Comparison of ENCODE assay signal across 15 cellular contexts in the genomic region with DNA sequence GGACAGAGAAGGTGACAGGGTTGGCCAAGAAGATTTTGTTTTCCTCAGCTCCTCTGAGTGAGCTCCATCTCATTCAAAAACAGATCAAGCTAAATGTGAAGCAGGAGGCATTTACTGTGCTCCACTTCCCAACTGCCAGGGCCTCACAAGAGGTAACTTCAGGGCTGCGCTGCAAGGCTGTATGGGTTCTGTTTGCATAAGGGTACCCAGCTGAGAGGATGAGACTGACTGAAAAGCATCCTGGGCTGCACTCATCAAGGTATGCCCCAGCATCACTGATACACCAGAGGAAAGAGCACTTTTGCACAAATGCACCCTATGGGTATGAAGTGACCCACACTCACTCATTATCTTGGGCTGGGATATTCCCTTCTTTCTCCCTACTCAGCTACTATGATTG.
DNase-seq lines count a peak whose midpoint lies in the region; ATAC-seq and TF ChIP-seq lines count a peak whose summit lies in the region.
"Had no signal": no experiment of that assay in that cellular context is flagged by ENCODE, and none has a peak within 500 bp of the region (broad histone marks: within the 10 kb centered on the region; RNA-seq: fewer than 3 reads in every experiment).

No MANE protein-coding gene starts in this region.

- no peaks in the 10 kb centered on the region for H4K20me1 ChIP-seq in GM23338 (replicated peaks; ENCODE audit: insufficient read depth)

- H3K27ac Mint-ChIP-seq in GM23338 (peak overlapping the region; percentile 40), WTC11 (peak overlapping the region; percentile 71; the same call in 1 of the 2 replicates)
- H3K27ac Mint-ChIP-seq: CD4-positive, alpha-beta memory T cell had no signal

- no peak overlapping the region for H3K4me2 ChIP-seq in GM23338
- H3K4me2 ChIP-seq: A549 had no signal

- peak; percentile 100 for ATAC-seq in GM23338
- ATAC-seq in WTC11, result peak; percentile 99
- ATAC-seq: A549, GM12878, HCT116 had no signal

- no peaks in the 10 kb centered on the region for H3K9me2 ChIP-seq in GM23338 (ENCODE audit: insufficient read depth)

- H3K27ac ChIP-seq in GM23338 (ENCODE audit: low read depth), result no peak overlapping the region; the same call in 1 of the 2 replicates
- H3K27ac ChIP-seq: A549, C4-2B had no signal

- H3K4me3 Mint-ChIP-seq in GM23338 (no peak overlapping the region), WTC11 (no peak overlapping the region)
- H3K4me3 Mint-ChIP-seq: CD4-positive, alpha-beta memory T cell had no signal

- no peaks in the 10 kb centered on the region for H3K79me2 ChIP-seq in GM23338 (replicated peaks; ENCODE audit: insufficient read depth)

- H3K36me3 ChIP-seq in GM23338 (ENCODE audit: insufficient read depth), result no peaks in the 10 kb centered on the region
- H3K36me3 ChIP-seq in H7 (replicated peaks; ENCODE audit: control insufficient read depth, insufficient read depth, low read length), result no peaks in the 10 kb centered on the region
- H3K36me3 ChIP-seq: BE2C had no signal

- no peaks in the 10 kb centered on the region for H3K27me3 ChIP-seq in GM23338 (ENCODE audit: insufficient read depth)
- H3K27me3 ChIP-seq in H7 (ENCODE audit: control insufficient read depth, insufficient read depth, low read length), result no peaks in the 10 kb centered on the region
- H3K27me3 ChIP-seq: BE2C had no signal

- H3K4me1 ChIP-seq in GM23338 (ENCODE audit: insufficient read depth), result peaks cover 21% of the 10 kb centered on the region
- H3K4me1 ChIP-seq: A549, BE2C had no signal

- peak; percentile 61 for DNase-seq in GM23338 (ENCODE audit: low spot score)
- DNase-seq in H7, result peak; percentile 7
- DNase-seq in WTC11 (ENCODE audit: low spot score), result peak; percentile 26
- peak; percentile 9 for DNase-seq in iPS-NIHi11 (ENCODE audit: low spot score)
- no peak for DNase-seq in nucleus accumbens (lab: John Stamatoyannopoulos, UW)
- DNase-seq in RKO (ENCODE audit: low spot score), result no peak
- DNase-seq in midbrain (lab: John Stamatoyannopoulos, UW), result no peak
- DNase-seq: BE2C; CD4-positive, alpha-beta memory T cell; DMS79; GOT3 had no signal

- no peak overlapping the region for H2AFZ ChIP-seq in GM23338

- H3F3A ChIP-seq in GM23338 (replicated peaks; ENCODE audit: low read depth), result no peaks in the 10 kb centered on the region

- CTCF ChIA-PET in WTC11 (lab: Charles Lee), result no interaction called here

- POLR2A ChIA-PET in WTC11 (lab: Charles Lee), result no interaction called here

- H3K27me3 Mint-ChIP-seq in GM23338 (ENCODE audit: insufficient read depth, low read depth, poor library complexity) (peaks cover 2% of the 10 kb centered on the region), WTC11 (ENCODE audit: low read depth) (no peaks in the 10 kb centered on the region)
- H3K27me3 Mint-ChIP-seq: CD4-positive, alpha-beta memory T cell had no signal

- no peaks in the 10 kb centered on the region for H3K9me3 Mint-ChIP-seq in GM23338
- no peaks in the 10 kb centered on the region for H3K9me3 Mint-ChIP-seq in WTC11
- H3K9me3 Mint-ChIP-seq: CD4-positive, alpha-beta memory T cell had no signal

- H3K36me3 Mint-ChIP-seq in GM23338 (ENCODE audit: low read depth), result no peaks in the 10 kb centered on the region
- H3K36me3 Mint-ChIP-seq in WTC11, result no peaks in the 10 kb centered on the region
- H3K36me3 Mint-ChIP-seq: CD4-positive, alpha-beta memory T cell had no signal

- H3K4me3 ChIP-seq in GM23338 (no peak overlapping the region), H7 (ENCODE audit: insufficient read depth, low read depth, low read length) (no peak overlapping the region)
- H3K4me3 ChIP-seq: A549, GM12878 had no signal

- H3K4me1 Mint-ChIP-seq in GM23338, result peaks cover 30% of the 10 kb centered on the region
- peaks cover 28% of the 10 kb centered on the region for H3K4me1 Mint-ChIP-seq in WTC11
- H3K4me1 Mint-ChIP-seq: CD4-positive, alpha-beta memory T cell had no signal

- TF ChIP-seq CTCF in GM23338 (conservative IDR thresholded peaks at IDR 0.05; ENCODE audit: low read depth in 2 of 2) (no peak), WTC11 (IDR thresholded peaks at IDR 0.05) (no peak)

TF ChIP-seq in GM23338, 12 proteins besides CTCF, POLR2A, EP300 and RAD21 (continues in another document):
- TF ChIP-seq EZH2 (IDR thresholded peaks at IDR 0.05; ENCODE audit: low read depth, unreplicated experiment) (no peak), POLR2AphosphoS5 (IDR thresholded peaks at IDR 0.05; ENCODE audit: low read depth) (no peak), ETS1 (IDR thresholded peaks at IDR 0.05) (no peak), JUNB (IDR thresholded peaks at IDR 0.05; ENCODE audit: unreplicated experiment) (no peak), CREB1 (CRISPR knock-in tag; IDR thresholded peaks at IDR 0.05; ENCODE audit: low read depth) (no peak), ZNF331 (CRISPR knock-in tag; IDR thresholded peaks at IDR 0.05; ENCODE audit: low read depth) (no peak), EZH2phosphoT487 (IDR thresholded peaks at IDR 0.05; ENCODE audit: unreplicated experiment) (no peak)

TF ChIP-seq in WTC11, 78 proteins besides CTCF, POLR2A, EP300 and RAD21:
- TF ChIP-seq CBFB (CRISPR knock-in tag; IDR thresholded peaks at IDR 0.05; ENCODE audit: low read depth), result no peak
- TF ChIP-seq ZNF281 (CRISPR knock-in tag; IDR thresholded peaks at IDR 0.05), result no peak
- TF ChIP-seq TEAD4 (CRISPR knock-in tag; IDR thresholded peaks at IDR 0.05), result no peak
- no peak for TF ChIP-seq ZNF121 (CRISPR knock-in tag; IDR thresholded peaks at IDR 0.05)
- no peak; the same call in 1 of the 2 replicates for TF ChIP-seq TEAD1 (CRISPR knock-in tag; IDR thresholded peaks at IDR 0.05)
- TF ChIP-seq GTF2I (CRISPR knock-in tag; conservative IDR thresholded peaks at IDR 0.05), result no peak
- no peak for TF ChIP-seq MAX (CRISPR knock-in tag; IDR thresholded peaks at IDR 0.05)
- no peak for TF ChIP-seq CREM (CRISPR knock-in tag; IDR thresholded peaks at IDR 0.05)
- TF ChIP-seq GABPB1 (CRISPR knock-in tag; IDR thresholded peaks at IDR 0.05), result no peak
- no peak for TF ChIP-seq ZBTB21 (CRISPR knock-in tag; IDR thresholded peaks at IDR 0.05; ENCODE audit: borderline replicate concordance)
- TF ChIP-seq RORB (CRISPR knock-in tag; IDR thresholded peaks at IDR 0.05), result no peak
- TF ChIP-seq ATF2 (CRISPR knock-in tag; IDR thresholded peaks at IDR 0.05; ENCODE audit: borderline replicate concordance, low read depth), result no peak

Comparison
In these comparisons a context has a peak if more than half of its experiments do, and no peak if none do; other contexts are left out.
1. DNase-seq: peak in GM23338 (single experiment), H7 (single experiment), WTC11 (single experiment) and iPS-NIHi11 (single experiment); none in nucleus accumbens (0 of 56), RKO (single experiment) and midbrain (single experiment).